ENCODE assay signal across 1 cellular context in genomic region chr18:13260927-13261471, GRCh38.
TF ChIP-seq lines count a peak whose summit lies in the region.

No MANE protein-coding gene starts in this region.

TF ChIP-seq in endothelial cell of umbilical vein, 7 proteins besides CTCF, POLR2A, EP300 and RAD21:
- no peak for TF ChIP-seq POLR2AphosphoS5 (IDR thresholded peaks at IDR 0.05; ENCODE audit: insufficient read depth, low read depth, low read length)
- no peak for TF ChIP-seq EZH2 (IDR thresholded peaks at IDR 0.05; ENCODE audit: borderline replicate concordance, low read depth, low read length, severe bottlenecking)
- no peak for TF ChIP-seq JUN (IDR thresholded peaks at IDR 0.05; ENCODE audit: borderline replicate concordance, insufficient read depth, insufficient read length, low read depth)
- TF ChIP-seq, protein P1, sequence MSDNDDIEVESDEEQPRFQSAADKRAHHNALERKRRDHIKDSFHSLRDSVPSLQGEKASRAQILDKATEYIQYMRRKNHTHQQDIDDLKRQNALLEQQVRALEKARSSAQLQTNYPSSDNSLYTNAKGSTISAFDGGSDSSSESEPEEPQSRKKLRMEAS (IDR thresholded peaks at IDR 0.05; ENCODE audit: insufficient read depth, insufficient read length) = no peak
- no peak for TF ChIP-seq FOS (IDR thresholded peaks at IDR 0.05; ENCODE audit: borderline replicate concordance, insufficient read depth, low read length)
- no peak for TF ChIP-seq MYC (IDR thresholded peaks at IDR 0.05; ENCODE audit: low read depth, low read length)
- TF ChIP-seq GATA2 (IDR thresholded peaks at IDR 0.05; ENCODE audit: insufficient read depth, insufficient read length, low read depth, low read length) = no peak
